Comparison of ENCODE assay signal across 14 cellular contexts in genomic region chr1:26702680-26703038, GRCh38. TPM values are rescaled to one million over a fixed set of nuclear protein-coding genes. Genes with fewer than 3 reads are reported as not detected.
DNase-seq lines count a peak whose midpoint lies in the region; ATAC-seq, FAIRE-seq and TF ChIP-seq lines count a peak whose summit lies in the region.
"Had no signal": no experiment of that assay in that cellular context is flagged by ENCODE, and none has a peak within 500 bp of the region (broad histone marks: within the 10 kb centered on the region; RNA-seq: fewer than 3 reads in every experiment).

No MANE protein-coding gene starts in this region.

- H3K4me3 Mint-ChIP-seq in activated T-helper 1 cell treated with anti-CD3 and anti-CD28 coated beads, Interleukin-12 subunit alpha, Interleukin-12 subunit beta, Interleukin-2, Interleukin-4 antibody, amounts not matched to agents 30 ng/mL and 10 ng/mL and 1 ng/mL, durations not matched to agents 14 hours and 24 hours and 36 hours: no peak overlapping the region
- H3K4me3 Mint-ChIP-seq: dendritic cell treated with granulocyte-macrophage colony-stimulating factor and Interleukin-4, amounts not matched to agents 40 ng/mL and 50 ng/mL, for 4 days had no signal

- H3K23ac ChIP-seq in neuronal stem cell (ENCODE audit: low read depth, low read length, poor library complexity): no peak overlapping the region

- H3K27ac ChIP-seq in 22Rv1 (peak overlapping the region; percentile 100), neural cell (ENCODE audit: low read length) (no peak overlapping the region), neuronal stem cell (replicated peaks; ENCODE audit: low read length) (no peak overlapping the region), A673 (ENCODE audit: low read depth, low read length, poor library complexity, severe bottlenecking) (no peak overlapping the region)

- FAIRE-seq in GM19239 (lab: Jason Lieb, UNC): peak; percentile 91

- H3K9me3 Mint-ChIP-seq in activated T-helper 1 cell treated with anti-CD3 and anti-CD28 coated beads, Interleukin-12 subunit alpha, Interleukin-12 subunit beta, Interleukin-2, Interleukin-4 antibody, amounts not matched to agents 30 ng/mL and 10 ng/mL and 1 ng/mL, durations not matched to agents 14 hours and 24 hours and 36 hours: no peaks in the 10 kb centered on the region
- H3K9me3 Mint-ChIP-seq: dendritic cell treated with granulocyte-macrophage colony-stimulating factor and Interleukin-4, amounts not matched to agents 40 ng/mL and 50 ng/mL, for 4 days; IgD-negative memory B cell had no signal

- H4K91ac ChIP-seq in neuronal stem cell (ENCODE audit: low read depth, low read length, poor library complexity): no peak overlapping the region

- no peaks in the 10 kb centered on the region for H3K79me1 ChIP-seq in neuronal stem cell (ENCODE audit: low read depth, low read length)

- H2BK120ac ChIP-seq in neuronal stem cell (ENCODE audit: low read depth, low read length): no peak overlapping the region

- no peaks in the 10 kb centered on the region for H3K9me2 ChIP-seq in neural cell (ENCODE audit: insufficient read depth, low read length)

- no peak for TF ChIP-seq RAD21 in neural cell (conservative IDR thresholded peaks at IDR 0.05)

- H3K4ac ChIP-seq in neuronal stem cell (ENCODE audit: low read length): no peak overlapping the region

- H3K4me3 ChIP-seq in neural cell (ENCODE audit: low read length): peak overlapping the region; percentile 77
- no peak overlapping the region for H3K4me3 ChIP-seq in neuronal stem cell (ENCODE audit: low read length in 2 of 2)
- H3K4me3 ChIP-seq in A673 (ENCODE audit: low read depth, low read length, poor library complexity, severe bottlenecking): no peak overlapping the region
- H3K4me3 ChIP-seq: left lung had no signal

- no peak overlapping the region for H2AK5ac ChIP-seq in neuronal stem cell (ENCODE audit: low read depth, low read length)

- POLR2A ChIA-PET in A673 (lab: Charles Lee; ENCODE audit: low non-redundant PET): interaction anchor here (1.5 kb wide), 1 partner anchor 21 kb away, joined by 5 read pairs; no protein-coding TSS in a partner anchor

- H3K27ac Mint-ChIP-seq in activated T-helper 1 cell treated with anti-CD3 and anti-CD28 coated beads, Interleukin-12 subunit alpha, Interleukin-12 subunit beta, Interleukin-2, Interleukin-4 antibody, amounts not matched to agents 30 ng/mL and 10 ng/mL and 1 ng/mL, durations not matched to agents 14 hours and 24 hours and 36 hours: no peak overlapping the region
- H3K27ac Mint-ChIP-seq: dendritic cell treated with granulocyte-macrophage colony-stimulating factor and Interleukin-4, amounts not matched to agents 40 ng/mL and 50 ng/mL, for 4 days had no signal

- H3K9me3 ChIP-seq in neural cell (ENCODE audit: low read length) (no peaks in the 10 kb centered on the region), neuronal stem cell (replicated peaks in 1 of 2; ENCODE audit: control insufficient read depth in 2 of 2, insufficient read depth in 1 of 2, low read depth in 1 of 2, low read length in 2 of 2) (no peaks in the 10 kb centered on the region), A673 (ENCODE audit: low read depth, low read length, poor library complexity, severe bottlenecking) (no peaks in the 10 kb centered on the region)
- H3K9me3 ChIP-seq: left lung had no signal

- intact Hi-C loops in activated T-helper 1 cell treated with anti-CD3 and anti-CD28 coated beads, Interleukin-12 subunit alpha, Interleukin-12 subunit beta, Interleukin-2, Interleukin-4 antibody, amounts not matched to agents 30 ng/mL and 10 ng/mL and 1 ng/mL, durations not matched to agents 14 hours and 24 hours and 36 hours (cut with micrococcal nuclease): loop anchor here (1.0 to 2.0 kb wide), 5 partner anchors 10 to 84 kb away; no protein-coding TSS in a partner anchor
- intact Hi-C loops in A673 (cut with micrococcal nuclease; ENCODE audit: unreplicated experiment): no loop called here

- no peak overlapping the region for H3K18ac ChIP-seq in neuronal stem cell (ENCODE audit: low read length)

- no peaks in the 10 kb centered on the region for H3K27me3 Mint-ChIP-seq in activated T-helper 1 cell treated with anti-CD3 and anti-CD28 coated beads, Interleukin-12 subunit alpha, Interleukin-12 subunit beta, Interleukin-2, Interleukin-4 antibody, amounts not matched to agents 30 ng/mL and 10 ng/mL and 1 ng/mL, durations not matched to agents 14 hours and 24 hours and 36 hours (ENCODE audit: insufficient read depth)
- H3K27me3 Mint-ChIP-seq: dendritic cell treated with granulocyte-macrophage colony-stimulating factor and Interleukin-4, amounts not matched to agents 40 ng/mL and 50 ng/mL, for 4 days; IgD-negative memory B cell had no signal

- peak overlapping the region; percentile 89 for H3K4me2 ChIP-seq in neural cell (ENCODE audit: low read length)
- H3K4me2 ChIP-seq in neuronal stem cell (ENCODE audit: insufficient read depth, low read length, poor library complexity, severe bottlenecking): no peak overlapping the region

- H3F3A ChIP-seq in neural cell (ENCODE audit: insufficient read depth, low read length, poor library complexity, severe bottlenecking): no peaks in the 10 kb centered on the region

- H3K36me3 ChIP-seq in neural cell (ENCODE audit: insufficient read depth, low read length) (no peaks in the 10 kb centered on the region), neuronal stem cell (replicated peaks in 1 of 2; ENCODE audit: control insufficient read depth in 2 of 2, insufficient read depth in 2 of 2, low read length in 2 of 2) (peaks cover 2 to 78% of the 10 kb centered on the region in 2 donors), A673 (ENCODE audit: insufficient read depth, low read length, poor library complexity, severe bottlenecking) (no peaks in the 10 kb centered on the region)
- H3K36me3 ChIP-seq: left lung had no signal

- H2AFZ ChIP-seq in neural cell (ENCODE audit: low read depth, low read length) (no peak overlapping the region), neuronal stem cell (ENCODE audit: low read length) (no peak overlapping the region)

- no peak overlapping the region for H2BK15ac ChIP-seq in neuronal stem cell (ENCODE audit: low read length)

- peaks cover 26% of the 10 kb centered on the region for H3K4me1 Mint-ChIP-seq in activated T-helper 1 cell treated with anti-CD3 and anti-CD28 coated beads, Interleukin-12 subunit alpha, Interleukin-12 subunit beta, Interleukin-2, Interleukin-4 antibody, amounts not matched to agents 30 ng/mL and 10 ng/mL and 1 ng/mL, durations not matched to agents 14 hours and 24 hours and 36 hours (ENCODE audit: low read depth)

- H4K20me1 ChIP-seq in neural cell (ENCODE audit: insufficient read depth): peaks cover 86% of the 10 kb centered on the region

- H3K9ac ChIP-seq in neural cell (ENCODE audit: low read length) (no peak overlapping the region), neuronal stem cell (ENCODE audit: low read depth, low read length, poor library complexity) (no peak overlapping the region)

- H2BK5ac ChIP-seq in neuronal stem cell (ENCODE audit: low read length): no peak overlapping the region

- no CpG with 5 or more reads among the region's 1 CpG for WGBS in neuronal stem cell (ENCODE audit: extremely low coverage in 2 of 2, insufficient read length in 2 of 2, insufficient replicate concordance in 1 of 2), 2 donors

- ATAC-seq in GM21367 (IDR thresholded peaks at IDR 0.05; ENCODE audit: unreplicated experiment) (no peak), GM21360 (IDR thresholded peaks at IDR 0.05; ENCODE audit: unreplicated experiment) (no peak)
- ATAC-seq: left lung had no signal

- H3K4me1 ChIP-seq in neuronal stem cell (ENCODE audit: control insufficient read depth in 2 of 2, insufficient read depth in 1 of 2, low read depth in 1 of 2, low read length in 2 of 2) (peaks cover 19 to 33% of the 10 kb centered on the region in 2 donors), A673 (ENCODE audit: insufficient read depth, low read length, poor library complexity, severe bottlenecking) (peaks cover 73% of the 10 kb centered on the region)

- no TSS peak for BruUV-seq in A673 (replicated peaks; lab: Mats Ljungman, UMichigan)

- H4K8ac ChIP-seq in neuronal stem cell (ENCODE audit: low read depth, low read length): no peak overlapping the region

- H2BK12ac ChIP-seq in neuronal stem cell (ENCODE audit: low read length): no peak overlapping the region

- H3K36me3 Mint-ChIP-seq in activated T-helper 1 cell treated with anti-CD3 and anti-CD28 coated beads, Interleukin-12 subunit alpha, Interleukin-12 subunit beta, Interleukin-2, Interleukin-4 antibody, amounts not matched to agents 30 ng/mL and 10 ng/mL and 1 ng/mL, durations not matched to agents 14 hours and 24 hours and 36 hours (ENCODE audit: low read depth): peaks cover 29% of the 10 kb centered on the region

- TF ChIP-seq CTCF in 22Rv1 (IDR thresholded peaks at IDR 0.05): no peak
- TF ChIP-seq CTCF in neural cell (IDR thresholded peaks at IDR 0.05; ENCODE audit: poor library complexity, severe bottlenecking): no peak
- TF ChIP-seq CTCF in A673 (conservative IDR thresholded peaks at IDR 0.05; ENCODE audit: low read depth, low read length): no peak

- H3K79me2 ChIP-seq in neural cell (replicated peaks; ENCODE audit: insufficient read depth, low read length): peaks cover 95% of the 10 kb centered on the region

- CTCF ChIA-PET in A673 (lab: Charles Lee): no interaction called here

- no peak for DNase-seq in GM19239 (ENCODE audit: insufficient read length, low spot score)
- peak; percentile 17 for DNase-seq in activated T-helper 1 cell treated with anti-CD3 and anti-CD28 coated beads, Interleukin-12 subunit alpha, Interleukin-12 subunit beta, Interleukin-2, Interleukin-4 antibody, amounts not matched to agents 30 ng/mL and 10 ng/mL and 1 ng/mL, durations not matched to agents 14 hours and 24 hours and 36 hours (ENCODE audit: low spot score)
- no peak for DNase-seq in neuronal stem cell (ENCODE audit: low spot score)
- no peak for DNase-seq in A673 (ENCODE audit: low spot score)
- DNase-seq: GF-D8, left lung, posterior cingulate gyrus, T1000 had no signal

- H3K27me3 ChIP-seq in neural cell (ENCODE audit: insufficient read depth, low read depth, low read length) (no peaks in the 10 kb centered on the region), neuronal stem cell (ENCODE audit: control insufficient read depth in 3 of 3, insufficient read depth in 3 of 3, low read depth in 1 of 3, low read length in 3 of 3) (no peaks in the 10 kb centered on the region), A673 (replicated peaks; ENCODE audit: insufficient read depth, low read depth, low read length, poor library complexity) (no peaks in the 10 kb centered on the region)
- H3K27me3 ChIP-seq: left lung had no signal

- no peak overlapping the region for H3K14ac ChIP-seq in neuronal stem cell (ENCODE audit: low read length)

- no peak for TF ChIP-seq EP300 in neural cell (conservative IDR thresholded peaks at IDR 0.05; ENCODE audit: poor library complexity, severe bottlenecking)

TF ChIP-seq in neural cell, 6 proteins besides CTCF, POLR2A, EP300 and RAD21 (continues in another document):
- TF ChIP-seq SMC3 (conservative IDR thresholded peaks at IDR 0.05; ENCODE audit: poor library complexity): no peak

RNA-seq across cellular contexts. Expression of gene ARID1A, which starts 6.8 kb away (rescaled TPM):
- total RNA-seq in activated T-helper 1 cell treated with anti-CD3 and anti-CD28 coated beads, Interleukin-12 subunit alpha, Interleukin-12 subunit beta, Interleukin-2, Interleukin-4 antibody, amounts not matched to agents 30 ng/mL and 10 ng/mL and 1 ng/mL, durations not matched to agents 14 hours and 24 hours and 36 hours: 130 and 132 TPM in 2 replicates
- 13.2 and 16.2 TPM in 2 replicates for polyA plus RNA-seq in neural cell
- 51.1 and 74.6 TPM in 2 replicates for polyA minus RNA-seq in neural cell
- polyA plus RNA-seq in neuronal stem cell (2013, experiment 1 of 2): 87.5 TPM
- polyA plus RNA-seq in neuronal stem cell (2013, experiment 2 of 2): 92.7 TPM
- 120 and 123 TPM in 2 replicates for total RNA-seq in A673 (2021)
